1 cellular context compared by ENCODE assay signal in genomic region chr3:48014358-48014757, GRCh38.
TF ChIP-seq lines count a peak whose summit lies in the region.

No MANE protein-coding gene starts in this region.

TF ChIP-seq in HepG2, 621 proteins besides CTCF, POLR2A, EP300 and RAD21:
- TF ChIP-seq ZNF607 (CRISPR knock-in tag; IDR thresholded peaks at IDR 0.05; ENCODE audit: borderline replicate concordance), result no peak
- no peak for TF ChIP-seq REST (IDR thresholded peaks at IDR 0.05; ENCODE audit: borderline replicate concordance in 1 of 2, low read depth in 1 of 2, low read length in 2 of 2)
- no peak for TF ChIP-seq ZNF720 (CRISPR knock-in tag; IDR thresholded peaks at IDR 0.05)
- no peak for TF ChIP-seq ZNF468 (CRISPR knock-in tag; IDR thresholded peaks at IDR 0.05)
- TF ChIP-seq ZNF775 (CRISPR knock-in tag; IDR thresholded peaks at IDR 0.05; ENCODE audit: borderline replicate concordance), result no peak
- TF ChIP-seq ZNF770 (CRISPR knock-in tag; IDR thresholded peaks at IDR 0.05), result peak; percentile 92
